In the genomic region with DNA sequence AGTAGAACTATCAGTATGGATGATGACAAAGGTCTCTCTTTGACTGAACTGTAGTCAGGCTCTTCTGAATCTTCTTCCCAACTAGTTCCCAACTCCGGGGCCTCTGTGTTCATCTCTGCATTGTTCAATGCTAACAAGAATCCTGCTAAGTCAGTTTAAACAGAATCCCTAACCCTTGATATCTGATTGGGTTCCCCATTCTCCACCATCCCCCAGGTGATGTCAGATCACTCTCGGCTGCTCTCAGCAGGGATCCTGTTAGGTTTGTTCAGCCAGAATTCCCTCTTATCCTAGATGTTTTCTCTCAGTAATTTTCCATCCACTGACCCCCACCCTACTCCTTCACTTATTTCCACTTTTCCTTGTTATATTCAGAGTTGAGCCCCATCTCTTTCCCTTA, we compare ENCODE assay signal across 26 cellular contexts.
"Had no signal": no experiment of that assay in that cellular context is flagged by ENCODE, and none has a peak within 500 bp of the region (broad histone marks: within the 10 kb centered on the region; RNA-seq: fewer than 3 reads in every experiment).

No MANE protein-coding gene starts in this region.

- H3K9me3 Mint-ChIP-seq: immature natural killer cell; natural killer cell treated with Interleukin-12 subunit alpha and Interleukin-12 subunit beta and Interleukin-15 and Interleukin-18, amount 100 ng/mL, for 72 hours; stimulated activated effector memory CD8-positive, alpha-beta T cell treated with anti-CD3 and anti-CD28 coated beads, Interleukin-12 subunit alpha, Interleukin-12 subunit beta, amount 100 ng/mL, for 72 hours; stimulated activated naive CD8-positive, alpha-beta T cell treated with anti-CD3 and anti-CD28 coated beads, Interleukin-15, Interleukin-2, amounts not matched to agents 100 ng/mL and 50 ng/mL, for 24 hours; type B pancreatic cell had no signal

- H3K27me3 ChIP-seq: hepatocyte, pancreas, tibial nerve, uterus had no signal

- H3K4me3 ChIP-seq: hepatocyte, left ventricle myocardium inferior, lung, mucosa of descending colon, pancreas, prostate gland, skin epidermis, tibial nerve, uterus had no signal

- H3K27ac ChIP-seq: hepatocyte, left ventricle myocardium inferior, pancreas, prostate gland, skin epidermis, tibial nerve, uterus had no signal

- H3K79me2 ChIP-seq: hepatocyte had no signal

- H3K4me1 ChIP-seq: pancreas, prostate gland, tibial nerve had no signal

- H3K9me3 ChIP-seq: left ventricle myocardium inferior, mucosa of descending colon, pancreas, prostate gland, tibial nerve, uterus had no signal

- H3K4me1 Mint-ChIP-seq: immature natural killer cell; stimulated activated effector memory CD8-positive, alpha-beta T cell treated with anti-CD3 and anti-CD28 coated beads, Interleukin-12 subunit alpha, Interleukin-12 subunit beta, amount 100 ng/mL, for 72 hours had no signal

- H3K4me3 Mint-ChIP-seq: immature natural killer cell; natural killer cell treated with Interleukin-12 subunit alpha and Interleukin-12 subunit beta and Interleukin-15 and Interleukin-18, amount 100 ng/mL, for 72 hours; stimulated activated effector memory CD8-positive, alpha-beta T cell treated with anti-CD3 and anti-CD28 coated beads, Interleukin-12 subunit alpha, Interleukin-12 subunit beta, amount 100 ng/mL, for 72 hours; stimulated activated naive CD8-positive, alpha-beta T cell treated with anti-CD3 and anti-CD28 coated beads, Interleukin-15, Interleukin-2, amounts not matched to agents 100 ng/mL and 50 ng/mL, for 24 hours; type B pancreatic cell had no signal

- H2AFZ ChIP-seq: hepatocyte had no signal

- H3K27ac Mint-ChIP-seq: immature natural killer cell; natural killer cell treated with Interleukin-12 subunit alpha and Interleukin-12 subunit beta and Interleukin-15 and Interleukin-18, amount 100 ng/mL, for 72 hours; stimulated activated effector memory CD8-positive, alpha-beta T cell treated with anti-CD3 and anti-CD28 coated beads, Interleukin-12 subunit alpha, Interleukin-12 subunit beta, amount 100 ng/mL, for 72 hours; type B pancreatic cell had no signal

- H3K4me2 ChIP-seq: hepatocyte had no signal

- DNase-seq: immature natural killer cell; kidney; left colon; left ventricle myocardium inferior; midbrain; mucosa of descending colon; naive thymus-derived CD4-positive, alpha-beta T cell; nucleus accumbens; pancreas; posterior cingulate gyrus; retina; right cardiac atrium; stimulated activated CD4-positive, alpha-beta T cell treated with anti-CD3 and anti-CD28 coated beads, Interleukin-4, amount 100 ng/mL, for 24 hours; stimulated activated naive CD4-positive, alpha-beta T cell; substantia nigra; uterus had no signal

- H3K36me3 ChIP-seq: prostate gland, uterus had no signal

- ATAC-seq: left colon; mucosa of descending colon; naive thymus-derived CD4-positive, alpha-beta T cell; natural killer cell treated with Interleukin-12 subunit alpha and Interleukin-12 subunit beta and Interleukin-15 and Interleukin-18, amount 100 ng/mL, for 72 hours; pancreas; right cardiac atrium; sciatic nerve; stimulated activated effector memory CD8-positive, alpha-beta T cell treated with anti-CD3 and anti-CD28 coated beads, Interleukin-12 subunit alpha, Interleukin-12 subunit beta, amount 100 ng/mL, for 72 hours had no signal

- H3K27me3 Mint-ChIP-seq: naive thymus-derived CD4-positive, alpha-beta T cell; natural killer cell treated with Interleukin-12 subunit alpha and Interleukin-12 subunit beta and Interleukin-15 and Interleukin-18, amount 100 ng/mL, for 72 hours; stimulated activated naive CD8-positive, alpha-beta T cell treated with anti-CD3 and anti-CD28 coated beads, Interleukin-15, Interleukin-2, amounts not matched to agents 100 ng/mL and 50 ng/mL, for 24 hours; type B pancreatic cell had no signal
